In the genomic region with DNA sequence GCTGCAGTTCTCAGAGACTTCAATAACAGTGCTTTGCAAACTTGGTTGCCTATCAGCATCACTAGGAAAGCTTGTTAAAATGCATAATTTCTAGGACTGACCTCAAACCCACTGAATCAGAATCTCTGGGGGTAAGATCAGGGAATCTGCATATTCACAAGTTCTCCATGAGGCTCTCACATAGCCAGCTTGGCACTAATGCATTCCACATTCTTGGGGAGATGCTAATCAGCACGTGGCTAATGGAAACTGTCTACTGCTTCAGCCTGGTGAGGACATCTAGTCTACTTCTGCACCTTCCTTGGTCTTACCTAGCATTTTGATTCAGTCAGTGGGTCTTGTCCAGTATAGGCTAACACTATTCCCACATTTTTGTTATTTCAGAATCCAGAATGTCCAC, we compare ENCODE assay signal across 21 cellular contexts. TPM values are rescaled to one million over a fixed set of nuclear protein-coding genes. Genes with fewer than 3 reads are reported as not detected.
DNase-seq lines count a peak whose midpoint lies in the region; ATAC-seq and TF ChIP-seq lines count a peak whose summit lies in the region.
"Had no signal": no experiment of that assay in that cellular context is flagged by ENCODE, and none has a peak within 500 bp of the region (broad histone marks: within the 10 kb centered on the region; RNA-seq: fewer than 3 reads in every experiment).

No MANE protein-coding gene starts in this region.

- H3K9me3 ChIP-seq in BLaER1 treated with 17β-estradiol and CSF1 and Interleukin-3, amounts not matched to agents 10 nM and 100 nM (replicated peaks in 1 of 11), result peaks cover 9 to 34% (median 25%) of the 10 kb centered on the region in 11 experiments
- H3K9me3 ChIP-seq in endodermal cell (ENCODE audit: control insufficient read depth, low read length), result no peaks in the 10 kb centered on the region
- no peaks in the 10 kb centered on the region for H3K9me3 ChIP-seq in MM.1S (replicated peaks; ENCODE audit: insufficient read depth, low read length)
- H3K9me3 ChIP-seq: testis had no signal

- peaks cover 0 to 10% (median 0%) of the 10 kb centered on the region in 11 experiments; a peak in 1 of 22 replicates for H3K36me3 ChIP-seq in BLaER1 treated with 17β-estradiol and CSF1 and Interleukin-3, amounts not matched to agents 10 nM and 100 nM
- H3K36me3 ChIP-seq in endodermal cell (ENCODE audit: control insufficient read depth, insufficient read depth, low read length) (no peaks in the 10 kb centered on the region), MM.1S (replicated peaks; ENCODE audit: insufficient read depth, low read length) (no peaks in the 10 kb centered on the region)

- no peaks in the 10 kb centered on the region for H3K4me1 Mint-ChIP-seq in endodermal cell
- H3K4me1 Mint-ChIP-seq: memory B cell; natural killer cell; stimulated activated memory B cell treated with anti-CD40 and anti-IgM and Interleukin-4, amounts not matched to agents 10 μg/mL and 1 μg/mL and 100 μg/mL, for 72 hours had no signal

- TF ChIP-seq CTCF in endodermal cell (conservative IDR thresholded peaks at IDR 0.05) (no peak), MM.1S (IDR thresholded peaks at IDR 0.05; ENCODE audit: low read length) (no peak)

- no peak for ATAC-seq in HG02759 (IDR thresholded peaks at IDR 0.05; ENCODE audit: unreplicated experiment)
- ATAC-seq: left cardiac atrium; natural killer cell; stimulated activated memory B cell treated with anti-CD40 and anti-IgM and Interleukin-4, amounts not matched to agents 10 μg/mL and 1 μg/mL and 100 μg/mL, for 72 hours had no signal

- H3K4me1 ChIP-seq in BLaER1 treated with 17β-estradiol and CSF1 and Interleukin-3, amounts not matched to agents 10 nM and 100 nM, result peaks cover 35 to 62% (median 57%) of the 10 kb centered on the region in 10 experiments
- no peaks in the 10 kb centered on the region for H3K4me1 ChIP-seq in endodermal cell (ENCODE audit: control insufficient read depth, insufficient read depth, low read length)
- H3K4me1 ChIP-seq in MM.1S (ENCODE audit: low read length), result no peaks in the 10 kb centered on the region
- H3K4me1 ChIP-seq: testis had no signal

- peaks cover 1% of the 10 kb centered on the region for H3K27me3 Mint-ChIP-seq in endodermal cell (ENCODE audit: insufficient read depth)
- H3K27me3 Mint-ChIP-seq: memory B cell; stimulated activated memory B cell treated with anti-CD40 and anti-IgM and Interleukin-4, amounts not matched to agents 10 μg/mL and 1 μg/mL and 100 μg/mL, for 72 hours had no signal

- H3K36me3 Mint-ChIP-seq in endodermal cell (ENCODE audit: low read depth), result peaks cover 2% of the 10 kb centered on the region
- H3K36me3 Mint-ChIP-seq: natural killer cell had no signal

- H2AFZ ChIP-seq in MM.1S (ENCODE audit: low read length), result no peak overlapping the region

- H3K27me3 ChIP-seq in BLaER1 treated with 17β-estradiol and CSF1 and Interleukin-3, amounts not matched to agents 10 nM and 100 nM, result no peaks in the 10 kb centered on the region
- no peaks in the 10 kb centered on the region for H3K27me3 ChIP-seq in endodermal cell (ENCODE audit: control insufficient read depth, insufficient read depth, low read length, poor library complexity, severe bottlenecking)
- H3K27me3 ChIP-seq in MM.1S (replicated peaks; ENCODE audit: insufficient read depth, low read length), result no peaks in the 10 kb centered on the region
- H3K27me3 ChIP-seq: testis had no signal

- H3K9me2 ChIP-seq in MM.1S (replicated peaks; ENCODE audit: insufficient read depth, low read length), result no peaks in the 10 kb centered on the region

- WGBS in endodermal cell (ENCODE audit: insufficient coverage in 1 of 2, insufficient read length in 1 of 2), 2 experiments, result 29 to 40% methylated on average over 1 of the region's 1 CpG

- peaks cover 2% of the 10 kb centered on the region for H3K9me3 Mint-ChIP-seq in endodermal cell
- H3K9me3 Mint-ChIP-seq: memory B cell; natural killer cell; stimulated activated memory B cell treated with anti-CD40 and anti-IgM and Interleukin-4, amounts not matched to agents 10 μg/mL and 1 μg/mL and 100 μg/mL, for 72 hours; T-helper 1 cell treated with Interleukin-12 subunit alpha and Interleukin-12 subunit beta and Interleukin-4 antibody, amounts not matched to agents 30 μg/mL and 1 μg/mL, for 36 hours had no signal

- no peak overlapping the region for H3K27ac Mint-ChIP-seq in endodermal cell
- H3K27ac Mint-ChIP-seq: memory B cell; natural killer cell; stimulated activated memory B cell treated with anti-CD40 and anti-IgM and Interleukin-4, amounts not matched to agents 10 μg/mL and 1 μg/mL and 100 μg/mL, for 72 hours; T-helper 1 cell treated with Interleukin-12 subunit alpha and Interleukin-12 subunit beta and Interleukin-4 antibody, amounts not matched to agents 30 μg/mL and 1 μg/mL, for 36 hours had no signal

- H3K79me2 ChIP-seq in MM.1S (ENCODE audit: low read length), result no peaks in the 10 kb centered on the region

- no peak overlapping the region for H3K4me3 Mint-ChIP-seq in endodermal cell
- H3K4me3 Mint-ChIP-seq: memory B cell; natural killer cell; stimulated activated memory B cell treated with anti-CD40 and anti-IgM and Interleukin-4, amounts not matched to agents 10 μg/mL and 1 μg/mL and 100 μg/mL, for 72 hours; T-helper 1 cell treated with Interleukin-12 subunit alpha and Interleukin-12 subunit beta and Interleukin-4 antibody, amounts not matched to agents 30 μg/mL and 1 μg/mL, for 36 hours had no signal

- no peak overlapping the region for H3K4me3 ChIP-seq in BLaER1 treated with 17β-estradiol and CSF1 and Interleukin-3, amounts not matched to agents 10 nM and 100 nM
- H3K4me3 ChIP-seq in endodermal cell (ENCODE audit: low read length) (no peak overlapping the region), MM.1S (ENCODE audit: low read length) (no peak overlapping the region)
- H3K4me3 ChIP-seq: testis had no signal

- no peak overlapping the region for H3K9ac ChIP-seq in BLaER1 treated with 17β-estradiol and CSF1 and Interleukin-3, amounts not matched to agents 10 nM and 100 nM
- H3K9ac ChIP-seq in endodermal cell (ENCODE audit: extremely low read depth, low read length, poor library complexity, severe bottlenecking) (no peak overlapping the region), MM.1S (ENCODE audit: low read length) (no peak overlapping the region)

- H4K20me1 ChIP-seq in BLaER1 treated with 17β-estradiol and CSF1 and Interleukin-3, amounts not matched to agents 10 nM and 100 nM, result no peaks in the 10 kb centered on the region
- no peaks in the 10 kb centered on the region for H4K20me1 ChIP-seq in MM.1S (ENCODE audit: insufficient read depth, low read length)

- DNase-seq in M059J (ENCODE audit: low read depth), result peak; percentile 81
- DNase-seq in endodermal cell, result peak; percentile 49
- peak; percentile 13 for DNase-seq in non-pigmented ciliary epithelial cell (ENCODE audit: low read depth)
- DNase-seq in ureter (ENCODE audit: low spot score), result no peak
- no peak for DNase-seq in MM.1S
- DNase-seq: activated CD4-positive, alpha-beta T cell treated with anti-CD3 and anti-CD28 coated beads, Interleukin-2, amount 50 U/mL, for 1 hour; activated effector memory CD4-positive, alpha-beta T cell treated with anti-CD3 and anti-CD28 coated beads, Interleukin-2, amount 50 U/mL, for 16 hours; amygdala; central memory CD4-positive, alpha-beta T cell; left cardiac atrium; natural killer cell; NCI-H146; NCI-H2171 treated with DMSO at 0.1 percent for 48 hours; OCI-M1; SIG-M5; testis had no signal

- peak overlapping the region in 7 of 11 experiments; percentile 61 to 90 (median 82); a peak in 12 of 22 replicates for H3K4me2 ChIP-seq in BLaER1 treated with 17β-estradiol and CSF1 and Interleukin-3, amounts not matched to agents 10 nM and 100 nM
- no peak overlapping the region for H3K4me2 ChIP-seq in MM.1S (ENCODE audit: low read depth, low read length)

- no peaks in the 10 kb centered on the region for H3F3A ChIP-seq in MM.1S (ENCODE audit: insufficient read depth, low read length)

- peak overlapping the region in 9 of 11 experiments; percentile 60 to 95 (median 86); a peak in 15 of 22 replicates for H3K27ac ChIP-seq in BLaER1 treated with 17β-estradiol and CSF1 and Interleukin-3, amounts not matched to agents 10 nM and 100 nM
- no peak overlapping the region for H3K27ac ChIP-seq in endodermal cell (ENCODE audit: low read depth, low read length)
- no peak overlapping the region for H3K27ac ChIP-seq in MM.1S (ENCODE audit: low read length)
- H3K27ac ChIP-seq: testis had no signal

RNA-seq across cellular contexts. Expression of gene RBKS, which starts 56.3 kb away (rescaled TPM):
- 3.2 and 4.9 TPM in 2 replicates for total RNA-seq in M059J (2014; rRNA removed; shearing (Covaris generic))
- total RNA-seq in endodermal cell, result 1 to 10 TPM; 4.4 to 4.9 TPM
- polyA plus RNA-seq in endodermal cell (2013, experiment 1 of 2), result 1.6 TPM
- polyA plus RNA-seq in endodermal cell (2013, experiment 2 of 2), result 1.2 TPM
- 5.2 TPM for total RNA-seq in ureter

RNA-seq across cellular contexts. Expression of gene BABAM2, which starts 56.6 kb away (rescaled TPM):
- 41.8 and 51.8 TPM in 2 replicates for total RNA-seq in M059J (2014; rRNA removed; shearing (Covaris generic))
- total RNA-seq in endodermal cell (10 to 100 TPM; 36.4 to 40.9 TPM), ureter (76.3 TPM)
- 29.7 TPM for polyA plus RNA-seq in endodermal cell (2013, experiment 1 of 2)
- 28.5 TPM for polyA plus RNA-seq in endodermal cell (2013, experiment 2 of 2)

Comparison
In these comparisons a context has a peak if more than half of its experiments do, and no peak if none do; other contexts are left out.
1. H3K27ac ChIP-seq: peak in BLaER1 treated with 17β-estradiol and CSF1 and Interleukin-3, amounts not matched to agents 10 nM and 100 nM (9 of 11); none in endodermal cell (single experiment) and MM.1S (single experiment).
2. DNase-seq: peak in M059J (single experiment), endodermal cell (single experiment) and non-pigmented ciliary epithelial cell (single experiment); none in ureter (single experiment) and MM.1S (single experiment).